9 cellular contexts compared by ENCODE assay signal in the genomic region with DNA sequence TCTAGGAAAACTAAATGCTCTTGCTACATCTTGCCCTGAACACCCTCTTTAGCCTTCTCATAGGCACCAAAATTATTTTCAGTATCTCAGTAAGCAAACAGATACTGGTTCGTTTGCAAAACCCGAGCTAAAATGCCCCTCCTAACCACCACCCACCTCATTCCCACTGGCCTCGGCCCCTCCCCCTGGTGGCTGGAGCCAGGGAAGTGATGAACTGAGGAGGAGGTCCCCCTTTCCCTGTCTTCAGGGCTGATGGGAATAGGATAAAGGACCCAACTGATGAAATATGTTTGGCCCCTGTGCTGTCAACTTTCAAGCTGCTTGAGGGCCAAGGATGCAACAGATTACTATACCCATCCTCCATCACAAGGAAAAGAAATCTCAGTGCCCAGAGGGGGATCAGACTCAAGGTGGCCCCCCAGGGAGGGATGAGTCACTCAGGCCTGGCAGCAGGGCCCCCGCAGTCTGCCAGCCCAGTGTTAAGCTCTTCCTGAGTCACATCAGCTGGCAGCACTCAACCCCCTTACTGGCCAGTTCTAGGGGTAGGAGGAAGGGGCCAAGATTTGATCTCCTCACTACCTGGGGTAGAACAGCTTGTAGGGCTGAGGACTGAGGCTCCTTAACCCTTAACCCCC. TPM values are rescaled to one million over a fixed set of nuclear protein-coding genes. Genes with fewer than 3 reads are reported as not detected.
A peak's percentile ranks its signal among the peaks of the same experiment; 100 is the strongest.
DNase-seq lines count a peak whose midpoint lies in the region; ATAC-seq and TF ChIP-seq lines count a peak whose summit lies in the region.
"Had no signal": no experiment of that assay in that cellular context is flagged by ENCODE, and none has a peak within 500 bp of the region (broad histone marks: within the 10 kb centered on the region; RNA-seq: fewer than 3 reads in every experiment).

No MANE protein-coding gene starts in this region.

- H3K27me3 ChIP-seq in left ventricle myocardium inferior (ENCODE audit: low read depth): no peaks in the 10 kb centered on the region
- H3K27me3 ChIP-seq in adipocyte (replicated peaks; ENCODE audit: control insufficient read depth, insufficient read depth, low read length): no peaks in the 10 kb centered on the region

- peak overlapping the region; percentile 92 for H3K9ac ChIP-seq in adipocyte (ENCODE audit: low read length)

- intact Hi-C loops in left ventricle myocardium inferior (cut with micrococcal nuclease): no loop called here
- intact Hi-C loops in Right ventricle myocardium inferior (cut with DNase I): loop anchor here (5.0 kb wide), 1 partner anchor 34 kb away; a partner anchor contains a TSS

- no peak for TF ChIP-seq CTCF in left ventricle myocardium inferior (IDR thresholded peaks at IDR 0.05; ENCODE audit: borderline replicate concordance)

- DNase-seq in left ventricle myocardium inferior (no peak), Right ventricle myocardium inferior (ENCODE audit: missing footprints) (no peak), adipocyte (ENCODE audit: low read depth) (peak; percentile 59), iris pigment epithelial cell (ENCODE audit: low read depth) (peak; percentile 28), mesenteric fat pad (ENCODE audit: low spot score) (no peak), DMS153 treated with DMSO at 0.1 percent for 48 hours (lab: John Stamatoyannopoulos, UW; ENCODE audit: unreplicated experiment) (no peak), NCI-H1048 (lab: John Stamatoyannopoulos, UW) (no peak)
- DNase-seq: activated CD4-positive, CD25-positive, alpha-beta regulatory T cell had no signal

- peak overlapping the region; percentile 98 for H3K4me3 ChIP-seq in left ventricle myocardium inferior
- peak overlapping the region; percentile 86 for H3K4me3 ChIP-seq in adipocyte (ENCODE audit: low read length)

- H3K4me1 ChIP-seq in left ventricle myocardium inferior (peaks cover 37% of the 10 kb centered on the region), adipocyte (ENCODE audit: control insufficient read depth, insufficient read depth, low read length) (peaks cover 29% of the 10 kb centered on the region)

- H3K27ac ChIP-seq in left ventricle myocardium inferior (replicated peaks): no peak overlapping the region

- no peak for ATAC-seq in Right ventricle myocardium inferior
- ATAC-seq in HG03342 (IDR thresholded peaks at IDR 0.05; ENCODE audit: unreplicated experiment): no peak

- H3K36me3 ChIP-seq in left ventricle myocardium inferior (peaks cover 53% of the 10 kb centered on the region), adipocyte (ENCODE audit: control insufficient read depth, insufficient read depth, low read length, severe bottlenecking) (peaks cover 48% of the 10 kb centered on the region)

- H3K9me3 ChIP-seq in left ventricle myocardium inferior (replicated peaks) (no peaks in the 10 kb centered on the region), adipocyte (ENCODE audit: control insufficient read depth, low read length) (no peaks in the 10 kb centered on the region)

RNA-seq across cellular contexts. Expression of a gene that starts 1.7 kb away (rescaled TPM):
- 25.1 TPM for total RNA-seq in left ventricle myocardium inferior
- 23.9 TPM for total RNA-seq in Right ventricle myocardium inferior
- 46.8 TPM for total RNA-seq in mesenteric fat pad

RNA-seq across cellular contexts. Expression of a gene that starts 10.3 kb away (rescaled TPM):
- total RNA-seq in left ventricle myocardium inferior (203 TPM), Right ventricle myocardium inferior (130 TPM), mesenteric fat pad (7.7 TPM)

RNA-seq across cellular contexts. Expression of a gene that starts 26.6 kb away (rescaled TPM):
- not detected for total RNA-seq in left ventricle myocardium inferior
- total RNA-seq in Right ventricle myocardium inferior: not detected
- total RNA-seq in mesenteric fat pad: 0.16 TPM

RNA-seq across cellular contexts. Expression of a gene that starts 32.3 kb away (rescaled TPM):
- total RNA-seq in left ventricle myocardium inferior (20.3 TPM), Right ventricle myocardium inferior (22.2 TPM), mesenteric fat pad (18.2 TPM)

RNA-seq across cellular contexts. Expression of a gene that starts 34.7 kb away (rescaled TPM):
- 51.4 TPM for total RNA-seq in left ventricle myocardium inferior
- total RNA-seq in Right ventricle myocardium inferior: 53.8 TPM
- total RNA-seq in mesenteric fat pad: 93.8 TPM

Comparison
In these comparisons a context has a peak if more than half of its experiments do, and no peak if none do; other contexts are left out.
1. DNase-seq: peak in adipocyte (single experiment) and iris pigment epithelial cell (single experiment); none in left ventricle myocardium inferior (single experiment), Right ventricle myocardium inferior (single experiment), mesenteric fat pad (single experiment), DMS153 treated with DMSO at 0.1 percent for 48 hours (single experiment) and NCI-H1048 (single experiment).
2. RNA of a gene that starts 10.3 kb away (total RNA-seq): 203 TPM in left ventricle myocardium inferior (single experiment) and 130 TPM in Right ventricle myocardium inferior (single experiment); 7.7 TPM in mesenteric fat pad (single experiment); every median in the first group is over 10 times any median in the second.